In the genomic region with DNA sequence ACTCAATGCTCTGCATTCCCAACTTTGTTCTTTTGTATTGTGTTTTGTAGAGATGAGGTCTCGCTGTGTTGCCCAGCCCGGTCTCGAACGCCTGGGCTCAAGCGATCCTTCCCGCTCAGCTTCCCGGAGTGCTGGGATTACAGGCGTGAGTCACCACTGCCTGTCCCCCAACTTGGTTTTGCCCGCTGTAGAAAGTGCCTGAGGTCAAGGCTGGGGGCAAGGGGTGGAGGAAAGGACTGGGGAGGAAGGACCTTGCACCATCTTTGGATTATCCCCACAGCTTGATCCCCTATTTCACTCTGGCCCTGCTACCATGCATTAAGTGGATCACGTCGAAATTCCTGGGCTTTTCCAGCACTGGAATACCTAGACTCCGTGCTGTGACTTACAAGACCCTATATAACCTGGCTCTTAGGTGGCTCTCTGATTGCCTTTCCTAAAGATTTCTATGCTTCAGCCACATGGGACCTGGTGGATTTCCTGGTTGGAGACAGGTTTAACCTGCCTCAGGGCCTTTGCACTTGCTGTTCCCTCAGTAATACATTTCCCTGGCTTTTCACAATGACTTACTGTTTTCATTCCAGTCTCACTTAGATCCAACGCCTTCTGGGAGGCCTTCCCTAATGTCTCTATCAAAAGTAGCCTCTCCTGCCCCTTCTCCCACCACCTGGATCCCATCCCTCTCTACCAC, we compare ENCODE assay signal across 8 cellular contexts. TPM values are rescaled to one million over a fixed set of nuclear protein-coding genes. Genes with fewer than 3 reads are reported as not detected.
DNase-seq lines count a peak whose midpoint lies in the region; ATAC-seq and TF ChIP-seq lines count a peak whose summit lies in the region.
"Had no signal": no experiment of that assay in that cellular context is flagged by ENCODE, and none has a peak within 500 bp of the region (broad histone marks: within the 10 kb centered on the region; RNA-seq: fewer than 3 reads in every experiment).

No MANE protein-coding gene starts in this region.

- H3K27ac Mint-ChIP-seq in T-helper 17 cell = peak overlapping the region; percentile 83

- no peak for TF ChIP-seq POLR2A in sigmoid colon (IDR thresholded peaks at IDR 0.05)

- peaks cover 53% of the 10 kb centered on the region for H3K27me3 Mint-ChIP-seq in T-helper 17 cell

- DNase-seq in H7 (peak; percentile 51), T-helper 17 cell (no peak), fibroblast of mammary gland (ENCODE audit: low read depth) (no peak), sigmoid colon (no peak), amygdala (lab: John Stamatoyannopoulos, UW) (no peak), GM19240 (ENCODE audit: insufficient read length, low spot score) (no peak)
- DNase-seq: SHP77 treated with DMSO at 0.1 percent for 48 hours had no signal

- H3K36me3 ChIP-seq in H7 (replicated peaks; ENCODE audit: control insufficient read depth, insufficient read depth, low read length) = no peaks in the 10 kb centered on the region
- H3K36me3 ChIP-seq in sigmoid colon = no peaks in the 10 kb centered on the region

- H3K4me1 Mint-ChIP-seq in T-helper 17 cell = peaks cover 33% of the 10 kb centered on the region

- TF ChIP-seq CTCF in fibroblast of mammary gland (conservative IDR thresholded peaks at IDR 0.05; ENCODE audit: control insufficient read depth, insufficient read depth, low read depth, low read length) (no peak), sigmoid colon (IDR thresholded peaks at IDR 0.05) (no peak)

- peaks cover 12% of the 10 kb centered on the region for H3K36me3 Mint-ChIP-seq in T-helper 17 cell (ENCODE audit: low read depth)

- H3K9me3 ChIP-seq in T-helper 17 cell (ENCODE audit: control insufficient read depth, low read length, poor library complexity, severe bottlenecking) = no peaks in the 10 kb centered on the region
- H3K9me3 ChIP-seq in sigmoid colon = no peaks in the 10 kb centered on the region

- H3K4me1 ChIP-seq in sigmoid colon = peaks cover 0 to 18% (median 15%) of the 10 kb centered on the region in 4 donors

- H3K27ac ChIP-seq in sigmoid colon = no peak overlapping the region

- intact Hi-C loops in sigmoid colon (cut with DNase I) = no loop called here

- no peak for ATAC-seq in T-helper 17 cell
- ATAC-seq in HG02588 (IDR thresholded peaks at IDR 0.05; ENCODE audit: unreplicated experiment) = no peak

- 26 to 31% methylated on average over 13 of the region's 13 CpGs for WGBS in sigmoid colon, 2 donors

- peak overlapping the region; percentile 83 for H3K4me3 Mint-ChIP-seq in T-helper 17 cell

- peaks cover 28% of the 10 kb centered on the region for H3K27me3 ChIP-seq in H7 (ENCODE audit: control insufficient read depth, insufficient read depth, low read length)
- H3K27me3 ChIP-seq in sigmoid colon = peaks cover 23 to 95% (median 62%) of the 10 kb centered on the region in 3 donors

- no peak for TF ChIP-seq EP300 in sigmoid colon (IDR thresholded peaks at IDR 0.05)

- H3K4me3 ChIP-seq in H7 (ENCODE audit: insufficient read depth, low read depth, low read length) (peak overlapping the region; percentile 86), fibroblast of mammary gland (ENCODE audit: control insufficient read depth, low read depth, low read length) (peak overlapping the region; percentile 34), sigmoid colon (peak overlapping the region in 3 of 4 donors; percentile 48 to 57 (median 56))

RNA-seq across cellular contexts. Expression of gene PIANP, which starts 0.6 kb away (rescaled TPM):
- 0.42 and 1.4 TPM in 2 replicates for total RNA-seq in H7 (2014; rRNA removed; shearing (Covaris generic))
- total RNA-seq in T-helper 17 cell = 1 to 10 TPM; 1.3 to 1.9 TPM
- total RNA-seq in sigmoid colon = under 1 TPM; 0.27 to 0.55 (median 0.43) TPM
- 1 to 10 TPM in 2 of 3 donors, under 1 TPM in 1; 0.46 to 2.0 (median 1.2) TPM for polyA plus RNA-seq in sigmoid colon

RNA-seq across cellular contexts. Expression of gene ZNF384, which starts 12.0 kb away (rescaled TPM):
- 34.4 and 40.3 TPM in 2 replicates for total RNA-seq in H7 (2014; rRNA removed; shearing (Covaris generic))
- 10 to 100 TPM; 62.9 to 66.3 TPM for total RNA-seq in T-helper 17 cell
- total RNA-seq in sigmoid colon = 10 to 100 TPM; 24.0 to 32.6 (median 28.7) TPM
- polyA plus RNA-seq in sigmoid colon = 10 to 100 TPM; 22.7 to 40.3 (median 30.0) TPM

RNA-seq across cellular contexts. Expression of gene COPS7A, which starts 22.6 kb away (rescaled TPM):
- 72.1 and 77.6 TPM in 2 replicates for total RNA-seq in H7 (2014; rRNA removed; shearing (Covaris generic))
- 10 to 100 TPM; 13.9 to 17.9 TPM for total RNA-seq in T-helper 17 cell
- 10 to 100 TPM; 51.3 to 69.3 (median 60.1) TPM for total RNA-seq in sigmoid colon
- 10 to 100 TPM; 48.6 to 52.5 (median 52.3) TPM for polyA plus RNA-seq in sigmoid colon

RNA-seq across cellular contexts. Expression of gene ING4, which starts 38.3 kb away (rescaled TPM):
- total RNA-seq in H7 (2014; rRNA removed; shearing (Covaris generic)) = 26.9 and 31.2 TPM in 2 replicates
- 10 to 100 TPM; 28.1 to 29.3 TPM for total RNA-seq in T-helper 17 cell
- 10 to 100 TPM; 52.8 to 85.9 (median 63.4) TPM for total RNA-seq in sigmoid colon
- 10 to 100 TPM; 37.8 to 59.5 (median 42.5) TPM for polyA plus RNA-seq in sigmoid colon

RNA-seq across cellular contexts. Expression of gene MLF2, which starts 51.7 kb away (rescaled TPM):
- total RNA-seq in H7 (2014; rRNA removed; shearing (Covaris generic)) = 293 and 322 TPM in 2 replicates
- 100 to 1,000 TPM; 104 to 108 TPM for total RNA-seq in T-helper 17 cell
- 100 to 1,000 TPM; 148 to 163 (median 159) TPM for total RNA-seq in sigmoid colon
- polyA plus RNA-seq in sigmoid colon = 100 to 1,000 TPM; 157 to 220 (median 178) TPM

Comparison
In these comparisons a context has a peak if more than half of its experiments do, and no peak if none do; other contexts are left out.
1. H3K4me3 ChIP-seq: peak in every context shown above with its lines; median percentile 86 in H7; 56 in sigmoid colon; 34 in fibroblast of mammary gland.